24 cellular contexts compared by ENCODE assay signal in the genomic region with DNA sequence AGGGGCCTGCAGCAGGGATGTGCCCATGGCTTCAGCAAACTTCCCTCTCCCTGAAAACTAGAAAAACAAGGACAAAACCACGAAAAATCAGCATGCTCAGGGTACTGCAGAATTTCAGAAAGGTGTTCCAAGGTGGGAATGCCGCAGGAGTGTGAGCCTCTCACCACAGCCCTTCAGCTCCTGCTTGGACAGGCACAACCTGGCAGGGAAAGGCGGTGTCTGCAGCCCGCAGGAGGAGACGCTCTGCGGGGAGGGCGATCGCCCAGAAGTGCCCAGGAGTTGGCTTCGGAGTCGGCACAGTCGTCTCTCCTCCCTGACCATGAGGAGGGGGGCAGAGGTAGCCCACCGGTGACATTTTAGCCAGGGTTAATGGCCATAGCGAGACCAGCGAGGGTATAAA.
"Had no signal": no experiment of that assay in that cellular context is flagged by ENCODE, and none has a peak within 500 bp of the region (broad histone marks: within the 10 kb centered on the region; RNA-seq: fewer than 3 reads in every experiment).

No MANE protein-coding gene starts in this region.

- H3K36me3 Mint-ChIP-seq: activated naive CD8-positive, alpha-beta T cell; memory B cell; naive B cell; stimulated activated effector memory CD8-positive, alpha-beta T cell treated with anti-CD3 and anti-CD28 coated beads, Interleukin-12 subunit alpha, Interleukin-12 subunit beta, amount 100 ng/mL, for 72 hours; T-cell had no signal

- H3K9me3 ChIP-seq: pancreas, right lobe of liver had no signal

- H3K4me3 ChIP-seq: pancreas, right lobe of liver, SK-N-MC, stomach had no signal

- H3K9me3 Mint-ChIP-seq: activated CD4-positive, alpha-beta memory T cell treated with anti-CD3 and anti-CD28 coated beads, Interleukin-2, amount 10 ng/mL, durations not matched to agents 7 days and 5 days; activated T-helper 1 cell treated with anti-CD3 and anti-CD28 coated beads, Interleukin-12 subunit alpha, Interleukin-12 subunit beta, Interleukin-2, Interleukin-4 antibody, amounts not matched to agents 30 ng/mL and 10 ng/mL and 1 ng/mL, durations not matched to agents 14 hours and 24 hours and 36 hours had no signal

- ATAC-seq: left ventricle myocardium superior; pancreas; stimulated activated effector memory CD8-positive, alpha-beta T cell treated with anti-CD3 and anti-CD28 coated beads, Interleukin-12 subunit alpha, Interleukin-12 subunit beta, amount 100 ng/mL, for 72 hours; T-cell had no signal

- H3K36me3 ChIP-seq: pancreas, right lobe of liver, stomach had no signal

- H3K27me3 ChIP-seq: pancreas, right lobe of liver had no signal

- H3K27me3 Mint-ChIP-seq: activated CD4-positive, alpha-beta memory T cell treated with anti-CD3 and anti-CD28 coated beads, Interleukin-2, amount 10 ng/mL, durations not matched to agents 7 days and 5 days; activated naive CD8-positive, alpha-beta T cell; dendritic cell treated with granulocyte-macrophage colony-stimulating factor and Interleukin-4, amounts not matched to agents 40 ng/mL and 50 ng/mL, for 4 days had no signal

- H3K4me1 ChIP-seq: pancreas, right lobe of liver, stomach had no signal

- H3K4me3 Mint-ChIP-seq: activated CD4-positive, alpha-beta memory T cell treated with anti-CD3 and anti-CD28 coated beads, Interleukin-2, amount 10 ng/mL, durations not matched to agents 7 days and 5 days; activated naive CD8-positive, alpha-beta T cell; activated T-helper 1 cell treated with anti-CD3 and anti-CD28 coated beads, Interleukin-12 subunit alpha, Interleukin-12 subunit beta, Interleukin-2, Interleukin-4 antibody, amounts not matched to agents 30 ng/mL and 10 ng/mL and 1 ng/mL, durations not matched to agents 14 hours and 24 hours and 36 hours; dendritic cell treated with granulocyte-macrophage colony-stimulating factor and Interleukin-4, amounts not matched to agents 40 ng/mL and 50 ng/mL, for 4 days; memory B cell; naive B cell; neural crest cell; stimulated activated effector memory CD8-positive, alpha-beta T cell treated with anti-CD3 and anti-CD28 coated beads, Interleukin-12 subunit alpha, Interleukin-12 subunit beta, amount 100 ng/mL, for 72 hours; T-cell had no signal

- H3K4me1 Mint-ChIP-seq: activated CD4-positive, alpha-beta memory T cell treated with anti-CD3 and anti-CD28 coated beads, Interleukin-2, amount 10 ng/mL, durations not matched to agents 7 days and 5 days; memory B cell; naive B cell; stimulated activated effector memory CD8-positive, alpha-beta T cell treated with anti-CD3 and anti-CD28 coated beads, Interleukin-12 subunit alpha, Interleukin-12 subunit beta, amount 100 ng/mL, for 72 hours; T-cell had no signal

- H3K27ac Mint-ChIP-seq: activated CD4-positive, alpha-beta memory T cell treated with anti-CD3 and anti-CD28 coated beads, Interleukin-2, amount 10 ng/mL, durations not matched to agents 7 days and 5 days; activated naive CD8-positive, alpha-beta T cell; activated T-helper 1 cell treated with anti-CD3 and anti-CD28 coated beads, Interleukin-12 subunit alpha, Interleukin-12 subunit beta, Interleukin-2, Interleukin-4 antibody, amounts not matched to agents 30 ng/mL and 10 ng/mL and 1 ng/mL, durations not matched to agents 14 hours and 24 hours and 36 hours; dendritic cell treated with granulocyte-macrophage colony-stimulating factor and Interleukin-4, amounts not matched to agents 40 ng/mL and 50 ng/mL, for 4 days; memory B cell; naive B cell; stimulated activated effector memory CD8-positive, alpha-beta T cell treated with anti-CD3 and anti-CD28 coated beads, Interleukin-12 subunit alpha, Interleukin-12 subunit beta, amount 100 ng/mL, for 72 hours; T-cell had no signal

- H3K27ac ChIP-seq: pancreas, right lobe of liver, SK-N-MC, stomach had no signal

- DNase-seq: activated CD4-positive, alpha-beta memory T cell treated with anti-CD3 and anti-CD28 coated beads, Interleukin-2, amount 10 ng/mL, durations not matched to agents 7 days and 5 days; activated CD4-positive, alpha-beta T cell treated with anti-CD3 and anti-CD28 coated beads for 48 hours; activated CD4-positive, CD25-positive, alpha-beta regulatory T cell; cerebellar nuclear complex; effector memory CD4-positive, alpha-beta T cell; foreskin fibroblast; glutamatergic neuron; hippocampal formation; left ventricle myocardium superior; naive B cell; pancreas; right lobe of liver; small intestine; stimulated activated CD4-positive, alpha-beta T cell treated with anti-CD3 and anti-CD28 coated beads, Interleukin-4, amount 100 ng/mL, for 1 hour; stomach; T-cell; T-helper 9 cell had no signal
